1 cellular context compared by ENCODE assay signal in the genomic region with DNA sequence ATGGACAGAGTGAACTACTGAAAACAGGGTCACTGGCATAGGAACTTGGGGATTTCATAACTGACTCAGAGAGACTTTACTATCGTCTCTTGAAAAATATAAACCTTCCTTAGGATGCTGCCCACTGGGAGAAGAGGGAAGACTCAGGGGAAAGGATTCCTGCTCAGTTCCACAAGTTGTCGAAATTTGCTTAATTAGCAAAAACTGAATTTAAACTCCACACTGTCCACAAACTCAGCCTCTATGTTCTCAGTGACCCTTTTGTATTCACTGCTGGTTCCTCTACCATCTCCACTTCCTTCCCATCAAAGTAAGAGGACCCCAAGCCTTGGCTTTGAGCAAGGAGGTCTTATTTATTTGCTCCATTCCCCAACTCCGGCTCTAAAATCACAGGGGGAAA.
TF ChIP-seq lines count a peak whose summit lies in the region.

No MANE protein-coding gene starts in this region.

TF ChIP-seq in IMR-90, 13 proteins besides CTCF, POLR2A, EP300 and RAD21:
- TF ChIP-seq CEBPB (IDR thresholded peaks at IDR 0.05; ENCODE audit: low read depth, low read length) (no peak), MAFK (IDR thresholded peaks at IDR 0.05; ENCODE audit: low read depth, low read length) (peak; percentile 84)
